In the genomic region with DNA sequence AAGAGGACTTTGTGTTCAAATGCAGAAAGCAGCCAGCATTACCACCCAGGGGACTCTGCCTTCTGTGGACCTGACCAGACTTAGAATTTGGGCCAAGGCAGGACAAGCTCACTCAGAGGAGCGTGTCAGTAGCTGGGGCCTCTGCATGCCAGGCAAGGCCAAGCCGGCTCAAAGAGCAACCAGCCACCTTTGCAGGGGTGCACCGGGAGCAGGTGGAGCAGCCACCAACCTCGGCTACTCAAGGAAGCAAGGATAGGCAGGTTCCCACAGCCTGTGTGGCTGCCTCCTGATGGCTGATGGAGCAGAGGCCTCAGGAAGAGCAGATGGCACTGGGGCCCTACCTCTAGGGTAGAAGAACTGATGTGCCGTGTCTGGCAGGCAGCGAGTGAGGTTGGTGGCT, we compare ENCODE assay signal across 16 cellular contexts. TPM values are rescaled to one million over a fixed set of nuclear protein-coding genes. Genes with fewer than 3 reads are reported as not detected.
"Had no signal": no experiment of that assay in that cellular context is flagged by ENCODE, and none has a peak within 500 bp of the region (broad histone marks: within the 10 kb centered on the region; RNA-seq: fewer than 3 reads in every experiment).

No MANE protein-coding gene starts in this region.

RNA-seq across cellular contexts. Expression of a gene that starts 42.2 kb away (rescaled TPM):
- total RNA-seq: cerebellum, dermis microvascular lymphatic vessel endothelial cell, endodermal cell, esophagus mucosa, esophagus squamous epithelium, gastrocnemius medialis, glomerular endothelial cell, heart right ventricle, left colon, left lung, left ventricle myocardium superior, lower leg skin, lung, mammary epithelial cell, mononuclear cell, mucosa of gallbladder had no signal
